Comparison of ENCODE assay signal across 1 cellular context in the genomic region with DNA sequence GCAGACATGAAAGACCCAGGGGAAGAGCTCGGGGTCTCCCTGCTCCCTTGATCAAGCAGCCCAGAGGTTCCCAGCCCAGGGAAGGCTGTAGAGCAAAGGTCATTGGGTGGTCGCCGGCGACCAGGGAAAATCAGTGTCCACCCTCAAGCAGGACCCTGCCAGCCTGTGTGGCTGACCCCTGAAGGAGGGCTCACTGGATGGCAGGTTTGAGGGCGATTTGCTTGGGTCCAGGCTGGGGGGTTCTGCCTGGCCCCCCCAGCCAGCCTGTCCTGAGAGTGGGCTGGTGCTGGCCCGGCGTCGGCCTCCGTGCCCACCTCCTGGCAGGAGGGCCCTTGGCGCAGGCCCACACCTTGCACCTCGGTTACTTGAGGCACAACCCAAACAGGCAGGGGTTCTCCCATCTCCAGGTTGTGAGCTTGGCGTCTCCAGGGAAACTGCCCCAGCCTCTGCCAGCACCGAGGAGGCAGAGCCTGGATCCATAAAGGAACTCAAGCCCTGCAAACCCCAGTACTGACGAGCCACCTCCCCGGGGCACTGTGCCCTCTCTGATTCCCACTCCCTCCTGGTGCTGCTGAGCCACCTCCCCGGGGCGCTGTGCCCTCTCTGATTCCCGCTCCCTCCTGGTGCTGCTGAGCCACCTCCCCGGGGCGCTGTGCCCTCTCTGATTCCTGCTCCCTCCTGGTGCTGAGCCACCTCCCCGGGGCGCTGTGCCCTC.
TF ChIP-seq lines count a peak whose summit lies in the region.

No MANE protein-coding gene starts in this region.

TF ChIP-seq in A549, 52 proteins besides CTCF, POLR2A, EP300 and RAD21 (continued from another document):
- TF ChIP-seq, protein P1, sequence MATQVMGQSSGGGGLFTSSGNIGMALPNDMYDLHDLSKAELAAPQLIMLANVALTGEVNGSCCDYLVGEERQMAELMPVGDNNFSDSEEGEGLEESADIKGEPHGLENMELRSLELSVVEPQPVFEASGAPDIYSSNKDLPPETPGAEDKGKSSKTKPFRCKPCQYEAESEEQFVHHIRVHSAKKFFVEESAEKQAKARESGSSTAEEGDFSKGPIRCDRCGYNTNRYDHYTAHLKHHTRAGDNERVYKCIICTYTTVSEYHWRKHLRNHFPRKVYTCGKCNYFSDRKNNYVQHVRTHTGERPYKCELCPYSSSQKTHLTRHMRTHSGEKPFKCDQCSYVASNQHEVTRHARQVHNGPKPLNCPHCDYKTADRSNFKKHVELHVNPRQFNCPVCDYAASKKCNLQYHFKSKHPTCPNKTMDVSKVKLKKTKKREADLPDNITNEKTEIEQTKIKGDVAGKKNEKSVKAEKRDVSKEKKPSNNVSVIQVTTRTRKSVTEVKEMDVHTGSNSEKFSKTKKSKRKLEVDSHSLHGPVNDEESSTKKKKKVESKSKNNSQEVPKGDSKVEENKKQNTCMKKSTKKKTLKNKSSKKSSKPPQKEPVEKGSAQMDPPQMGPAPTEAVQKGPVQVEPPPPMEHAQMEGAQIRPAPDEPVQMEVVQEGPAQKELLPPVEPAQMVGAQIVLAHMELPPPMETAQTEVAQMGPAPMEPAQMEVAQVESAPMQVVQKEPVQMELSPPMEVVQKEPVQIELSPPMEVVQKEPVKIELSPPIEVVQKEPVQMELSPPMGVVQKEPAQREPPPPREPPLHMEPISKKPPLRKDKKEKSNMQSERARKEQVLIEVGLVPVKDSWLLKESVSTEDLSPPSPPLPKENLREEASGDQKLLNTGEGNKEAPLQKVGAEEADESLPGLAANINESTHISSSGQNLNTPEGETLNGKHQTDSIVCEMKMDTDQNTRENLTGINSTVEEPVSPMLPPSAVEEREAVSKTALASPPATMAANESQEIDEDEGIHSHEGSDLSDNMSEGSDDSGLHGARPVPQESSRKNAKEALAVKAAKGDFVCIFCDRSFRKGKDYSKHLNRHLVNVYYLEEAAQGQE (IDR thresholded peaks at IDR 0.05), result no peak
TF ChIP-seq in A549: peak in this region for 1.
